Comparison of ENCODE assay signal across 20 cellular contexts in genomic region chr1:170601866-170602265, GRCh38.
DNase-seq lines count a peak whose midpoint lies in the region; ATAC-seq, FAIRE-seq and TF ChIP-seq lines count a peak whose summit lies in the region.
"Had no signal": no experiment of that assay in that cellular context is flagged by ENCODE, and none has a peak within 500 bp of the region (broad histone marks: within the 10 kb centered on the region; RNA-seq: fewer than 3 reads in every experiment).

No MANE protein-coding gene starts in this region.

- DNase-seq in K562 (ENCODE audit: extremely low read depth in 1 of 4, low spot score in 3 of 4) (no peak), erythroblast (lab: John Stamatoyannopoulos, UW) (no peak), NCI-H2196 (lab: John Stamatoyannopoulos, UW; ENCODE audit: unreplicated experiment) (no peak), nucleus accumbens (lab: John Stamatoyannopoulos, UW) (no peak)
- DNase-seq: 8988T; AML-193; Caco-2; Calu3; CD4-positive, alpha-beta T cell; CD8-positive, alpha-beta T cell; DMS79 treated with DMSO at 0.1 percent for 48 hours; GF-D8 had no signal

- no peaks in the 10 kb centered on the region for H3K9me1 ChIP-seq in K562 (ENCODE audit: control insufficient read depth, insufficient read depth, low read length)

- TF ChIP-seq CTCF in HEK293 (tag by site-specific recombination; IDR thresholded peaks at IDR 0.05) (no peak), K562 (IDR thresholded peaks at IDR 0.05 in 2 of 3, conservative IDR thresholded peaks at IDR 0.05 in 1 of 3; ENCODE audit: insufficient read depth in 2 of 3, low read depth in 1 of 3, low read length in 3 of 3) (no peak)

- H3K9ac ChIP-seq in K562 (ENCODE audit: insufficient read depth in 1 of 2, low read depth in 2 of 2, low read length in 2 of 2), result no peak overlapping the region
- H3K9ac ChIP-seq: BLaER1 treated with 17β-estradiol and CSF1 and Interleukin-3, amounts not matched to agents 10 nM and 100 nM had no signal

- no peak for TF ChIP-seq RAD21 in K562 (CRISPR knock-in tag; conservative IDR thresholded peaks at IDR 0.05 in 1 of 2, IDR thresholded peaks at IDR 0.05 in 1 of 2)

- no peaks in the 10 kb centered on the region for H3K9me3 ChIP-seq in HEK293 (ENCODE audit: control insufficient read depth, insufficient read depth, low read depth, low read length)
- H3K9me3 ChIP-seq in K562 (replicated peaks; ENCODE audit: control insufficient read depth, insufficient read depth, low read depth, low read length), result 0 out of 2 replicates have a peak, but pooled peaks cover 2% of the 10 kb centered on the region

- no peak overlapping the region for H3K4me2 ChIP-seq in K562 (ENCODE audit: insufficient read depth, low read length)
- H3K4me2 ChIP-seq: BLaER1 treated with 17β-estradiol and CSF1 and Interleukin-3, amounts not matched to agents 10 nM and 100 nM had no signal

- WGBS in K562 (ENCODE audit: insufficient coverage, low coverage, missing lambda C conversion rate), result 0% methylated on average over 1 of the region's 1 CpG

- no peaks in the 10 kb centered on the region for H4K20me1 ChIP-seq in K562 (replicated peaks; ENCODE audit: control insufficient read depth, insufficient read depth, low read length)
- H4K20me1 ChIP-seq: BLaER1 treated with 17β-estradiol and CSF1 and Interleukin-3, amounts not matched to agents 10 nM and 100 nM had no signal

- ATAC-seq in K562, result no peak
- ATAC-seq: CD8-positive, alpha-beta T cell had no signal

- no peak for TF ChIP-seq EP300 in K562 (IDR thresholded peaks at IDR 0.05; ENCODE audit: low read length)

- intact Hi-C loops in K562 (cut with micrococcal nuclease), result no loop called here

- no peak for FAIRE-seq in K562 (lab: Jason Lieb, UNC)
- FAIRE-seq: A204.1, D721Med, G401.6, GM12891, GM19239 had no signal

- H3K4me3 ChIP-seq in HEK293 (ENCODE audit: low read depth, low read length) (no peak overlapping the region), K562 (no peak overlapping the region)
- H3K4me3 ChIP-seq: BLaER1 treated with 17β-estradiol and CSF1 and Interleukin-3, amounts not matched to agents 10 nM and 100 nM had no signal

- H3K27me3 ChIP-seq in K562 (ENCODE audit: control insufficient read depth in 2 of 2, insufficient read depth in 2 of 2, low read length in 2 of 2), result no peaks in the 10 kb centered on the region
- H3K27me3 ChIP-seq: BLaER1 treated with 17β-estradiol and CSF1 and Interleukin-3, amounts not matched to agents 10 nM and 100 nM had no signal

- H3K4me1 ChIP-seq in HEK293 (ENCODE audit: control insufficient read depth, insufficient read depth, low read length) (no peaks in the 10 kb centered on the region), K562 (replicated peaks in 1 of 2; ENCODE audit: control insufficient read depth in 2 of 2, insufficient read depth in 2 of 2, low read length in 2 of 2) (no peaks in the 10 kb centered on the region)
- H3K4me1 ChIP-seq: BLaER1 treated with 17β-estradiol and CSF1 and Interleukin-3, amounts not matched to agents 10 nM and 100 nM; Caco-2 had no signal

- no peak overlapping the region for H2AFZ ChIP-seq in K562 (ENCODE audit: low read depth, low read length)

- H3K36me3 ChIP-seq in HEK293 (ENCODE audit: control insufficient read depth in 2 of 2, insufficient read depth in 1 of 2, low read length in 2 of 2), result no peaks in the 10 kb centered on the region
- no peaks in the 10 kb centered on the region for H3K36me3 ChIP-seq in K562 (ENCODE audit: control insufficient read depth, insufficient read depth, low read length)
- H3K36me3 ChIP-seq: BLaER1 treated with 17β-estradiol and CSF1 and Interleukin-3, amounts not matched to agents 10 nM and 100 nM had no signal

- CTCF ChIA-PET in HEK293 (lab: Yijun Ruan, JAX), result no interaction called here
- CTCF ChIA-PET in K562 (lab: Yijun Ruan, JAX; ENCODE audit: low intra/inter-chr PET ratio), result no interaction called here

- POLR2A ChIA-PET in HEK293 (lab: Yijun Ruan, JAX), result no interaction called here
- POLR2A ChIA-PET in K562 (lab: Yijun Ruan, JAX), result no interaction called here

- TF ChIP-seq POLR2A in K562 (conservative IDR thresholded peaks at IDR 0.05) (no peak), erythroblast (IDR thresholded peaks at IDR 0.05; ENCODE audit: low read length) (no peak)

- in situ Hi-C loops in K562 (cut with MboI), result no loop called here

- H3K79me2 ChIP-seq in K562 (ENCODE audit: control insufficient read depth, insufficient read depth, low read length), result no peaks in the 10 kb centered on the region

- H3K27ac ChIP-seq in HEK293 (ENCODE audit: extremely low read depth, low read depth, low read length), result no peak overlapping the region
- H3K27ac ChIP-seq in K562 (ENCODE audit: extremely low read depth, low read depth, low read length), result no peak overlapping the region
- H3K27ac ChIP-seq: BLaER1 treated with 17β-estradiol and CSF1 and Interleukin-3, amounts not matched to agents 10 nM and 100 nM; C4-2B had no signal

- no TSS peak for BruUV-seq in K562 (replicated peaks; lab: Mats Ljungman, UMichigan)

TF ChIP-seq in HEK293, 187 proteins besides CTCF, POLR2A, EP300 and RAD21:
- TF ChIP-seq ZNF585B (tag by site-specific recombination; IDR thresholded peaks at IDR 0.05), result peak; percentile 98
- no peak for TF ChIP-seq ZNF560 (tag by site-specific recombination; IDR thresholded peaks at IDR 0.05; ENCODE audit: borderline replicate concordance)
- TF ChIP-seq GLIS1 (tag by site-specific recombination; IDR thresholded peaks at IDR 0.05), result no peak
- no peak for TF ChIP-seq GFI1B (tag by site-specific recombination; IDR thresholded peaks at IDR 0.05)
- TF ChIP-seq TRIM28 (IDR thresholded peaks at IDR 0.05; ENCODE audit: borderline replicate concordance, low read length), result peak; percentile 94
- TF ChIP-seq ZFP3 (tag by site-specific recombination; IDR thresholded peaks at IDR 0.05; ENCODE audit: low read depth), result no peak
- no peak for TF ChIP-seq ZNF18 (tag by site-specific recombination; IDR thresholded peaks at IDR 0.05)
- TF ChIP-seq ZNF658 (tag by site-specific recombination; IDR thresholded peaks at IDR 0.05), result no peak
- no peak for TF ChIP-seq ZNF416 (tag by site-specific recombination; IDR thresholded peaks at IDR 0.05)
- TF ChIP-seq OSR2 (tag by site-specific recombination; IDR thresholded peaks at IDR 0.05), result no peak
- peak; percentile 76 for TF ChIP-seq SETDB1 (IDR thresholded peaks at IDR 0.05; ENCODE audit: insufficient read length, low read length)

TF ChIP-seq in K562, 482 proteins besides CTCF, POLR2A, EP300 and RAD21 (continues in another document):
- TF ChIP-seq ZSCAN29 (IDR thresholded peaks at IDR 0.05) (no peak), HDAC3 (IDR thresholded peaks at IDR 0.05; ENCODE audit: borderline replicate concordance, partially characterized antibody) (no peak), HNRNPL (IDR thresholded peaks at IDR 0.05; ENCODE audit: low read depth, low read length) (no peak)

Comparison
In these comparisons a context has a peak if more than half of its experiments do, and no peak if none do; other contexts are left out.
1. Of the 44 proteins assayed by ChIP-seq in both K562 and HEK293: peak only in K562: none; only in HEK293: SETDB1 and TRIM28; in both: none; in neither: 42.